8 cellular contexts compared by ENCODE assay signal in the genomic region with DNA sequence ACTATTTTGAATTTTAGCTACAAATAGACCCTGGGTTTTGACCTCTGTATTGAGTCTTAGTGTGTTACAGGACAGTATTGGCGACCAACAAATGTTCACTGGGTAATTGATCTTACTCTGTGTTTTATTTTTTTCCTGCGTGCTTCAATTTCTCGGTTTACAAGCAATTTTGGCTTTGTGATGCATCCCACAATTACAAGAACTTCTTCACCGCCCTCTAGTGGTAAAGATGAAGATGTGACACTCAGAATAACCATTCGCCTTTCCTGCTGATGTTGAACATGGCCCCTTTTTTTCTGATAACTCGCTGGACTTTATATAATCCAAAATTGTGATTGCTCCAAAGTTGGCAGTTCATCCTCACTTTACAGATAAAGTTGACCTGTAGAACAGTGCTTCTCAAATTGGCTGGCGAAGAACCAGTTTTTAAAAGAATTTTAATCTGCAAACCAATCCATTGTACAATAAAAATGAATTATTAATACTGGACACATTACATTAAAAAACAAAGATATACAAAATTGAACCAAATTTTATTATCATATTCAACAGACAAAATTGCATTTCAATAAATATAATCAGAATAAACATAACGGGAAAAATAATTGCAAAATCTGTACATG. TPM values are rescaled to one million over a fixed set of nuclear protein-coding genes. Genes with fewer than 3 reads are reported as not detected.
DNase-seq lines count a peak whose midpoint lies in the region; TF ChIP-seq lines count a peak whose summit lies in the region.

No MANE protein-coding gene starts in this region.

- DNase-seq in AG08395 (ENCODE audit: low spot score) = peak; percentile 77
- peak; percentile 72 for DNase-seq in GM10248 (ENCODE audit: extremely low spot score)
- DNase-seq in LHCN-M2 (ENCODE audit: low read depth) = peak; percentile 70
- DNase-seq in SK-N-SH = peak; percentile 65
- no peak for DNase-seq in esophagus squamous epithelium (lab: John Stamatoyannopoulos, UW)
- DNase-seq in COLO668 (lab: John Stamatoyannopoulos, UW; ENCODE audit: unreplicated experiment) = no peak
- DNase-seq in activated effector memory CD4-positive, alpha-beta T cell treated with anti-CD3 and anti-CD28 coated beads, Interleukin-2, amount 50 U/mL, for 16 hours = no peak

- H3K4me3 ChIP-seq in SK-N-SH (ENCODE audit: low read depth in 2 of 2, low read length in 1 of 2) (no peak overlapping the region), esophagus squamous epithelium (no peak overlapping the region), neural cell (ENCODE audit: low read length) (no peak overlapping the region)

- H3K9me3 ChIP-seq in SK-N-SH (no peaks in the 10 kb centered on the region), esophagus squamous epithelium (no peaks in the 10 kb centered on the region), neural cell (ENCODE audit: low read length) (no peaks in the 10 kb centered on the region)

- no peaks in the 10 kb centered on the region for H3K9me2 ChIP-seq in SK-N-SH
- H3K9me2 ChIP-seq in neural cell (ENCODE audit: insufficient read depth, low read length) = no peaks in the 10 kb centered on the region

- TF ChIP-seq EP300 in SK-N-SH (IDR thresholded peaks at IDR 0.05; ENCODE audit: borderline replicate concordance in 1 of 2, low read depth in 1 of 2, low read length in 1 of 2) (no peak), neural cell (conservative IDR thresholded peaks at IDR 0.05; ENCODE audit: poor library complexity, severe bottlenecking) (no peak)

- no peaks in the 10 kb centered on the region for H3K4me1 ChIP-seq in SK-N-SH (ENCODE audit: control insufficient read depth in 1 of 2, insufficient read depth in 2 of 2, low read depth in 1 of 2, low read length in 1 of 2)
- peaks cover 0 to 6% (median 0%) of the 10 kb centered on the region in 3 donors for H3K4me1 ChIP-seq in esophagus squamous epithelium

- H3K4me2 ChIP-seq in SK-N-SH (no peak overlapping the region), neural cell (ENCODE audit: low read length) (no peak overlapping the region)

- CTCF ChIA-PET in GM10248 (lab: Yijun Ruan, JAX) = interaction anchor here (0.6 to 6.8 kb wide), 49 partner anchors 8 to 251 kb away, joined by 3 to 86 read pairs (median 4); partner anchors contain the start of gene SMNDC1
- CTCF ChIA-PET in SK-N-SH (lab: Yijun Ruan, JAX) = interaction anchor here (0.6 to 9.6 kb wide), 33 partner anchors 10 to 241 kb away, joined by 3 to 112 read pairs (median 4); partner anchors contain the start of gene SMNDC1

- POLR2A ChIA-PET in GM10248 (lab: Yijun Ruan, JAX) = no interaction called here
- POLR2A ChIA-PET in SK-N-SH (lab: Yijun Ruan, JAX) = interaction anchor here (0.8 kb wide), 1 partner anchor 242 kb away, joined by 3 read pairs; the partner anchor contains the start of gene SMNDC1

- H3K27me3 ChIP-seq in SK-N-SH (ENCODE audit: insufficient read depth) (no peaks in the 10 kb centered on the region), esophagus squamous epithelium (peaks cover 0 to 35% (median 0%) of the 10 kb centered on the region in 4 donors), neural cell (ENCODE audit: insufficient read depth, low read depth, low read length) (no peaks in the 10 kb centered on the region)

- intact Hi-C loops in esophagus squamous epithelium (cut with DNase I) = loop anchor here (5.0 kb wide), 1 partner anchor 235 kb away; no protein-coding TSS in a partner anchor

- H3K9ac ChIP-seq in SK-N-SH (no peak overlapping the region), neural cell (ENCODE audit: low read length) (no peak overlapping the region)

- no peak for TF ChIP-seq POLR2A in esophagus squamous epithelium (IDR thresholded peaks at IDR 0.05)

- H3K36me3 ChIP-seq in SK-N-SH (replicated peaks in 1 of 2; ENCODE audit: control insufficient read depth in 1 of 2, insufficient read depth in 2 of 2, low read length in 1 of 2) (no peaks in the 10 kb centered on the region), esophagus squamous epithelium (no peaks in the 10 kb centered on the region), neural cell (ENCODE audit: insufficient read depth, low read length) (no peaks in the 10 kb centered on the region)

- H3K27ac ChIP-seq in SK-N-SH (ENCODE audit: low read depth in 2 of 2, low read length in 1 of 2) (no peak overlapping the region), esophagus squamous epithelium (no peak overlapping the region), neural cell (ENCODE audit: low read length) (no peak overlapping the region)

- TF ChIP-seq RAD21 in SK-N-SH (IDR thresholded peaks at IDR 0.05; ENCODE audit: low read length) (peak; percentile 93), neural cell (conservative IDR thresholded peaks at IDR 0.05) (peak; percentile 79)

- H3K79me2 ChIP-seq in SK-N-SH (ENCODE audit: insufficient read depth) (no peaks in the 10 kb centered on the region), neural cell (replicated peaks; ENCODE audit: insufficient read depth, low read length) (no peaks in the 10 kb centered on the region)

- peaks cover 2% of the 10 kb centered on the region for H3F3A ChIP-seq in SK-N-SH (replicated peaks; ENCODE audit: insufficient read depth)
- no peaks in the 10 kb centered on the region for H3F3A ChIP-seq in neural cell (ENCODE audit: insufficient read depth, low read length, poor library complexity, severe bottlenecking)

- TF ChIP-seq CTCF in GM10248 (IDR thresholded peaks at IDR 0.05; ENCODE audit: control extremely low read depth, extremely low read depth, low read depth, missing control alignments) = peak; percentile 73
- peak; percentile 87 for TF ChIP-seq CTCF in SK-N-SH (IDR thresholded peaks at IDR 0.05)
- TF ChIP-seq CTCF in esophagus squamous epithelium (IDR thresholded peaks at IDR 0.05) = peak; percentile 66 to 86 (median 80)
- TF ChIP-seq CTCF in neural cell (IDR thresholded peaks at IDR 0.05; ENCODE audit: poor library complexity, severe bottlenecking) = peak; percentile 87

- H2AFZ ChIP-seq in SK-N-SH (ENCODE audit: low read depth) (peak overlapping the region; percentile 58; the same call in 1 of the 2 replicates), neural cell (ENCODE audit: low read depth, low read length) (no peak overlapping the region)

- WGBS in SK-N-SH (ENCODE audit: low lambda C conversion rate) = 5% methylated on average over 8 of the region's 8 CpGs
- WGBS in esophagus squamous epithelium, 2 donors = 9 to 10% methylated on average over 8 of the region's 8 CpGs

- H4K20me1 ChIP-seq in SK-N-SH (ENCODE audit: insufficient read depth) = no peaks in the 10 kb centered on the region
- H4K20me1 ChIP-seq in neural cell (ENCODE audit: insufficient read depth) = no peaks in the 10 kb centered on the region

TF ChIP-seq in SK-N-SH, 30 proteins besides CTCF, POLR2A, EP300 and RAD21 (continues in another document):
- TF ChIP-seq ELF1 (IDR thresholded peaks at IDR 0.05) (no peak), USF1 (IDR thresholded peaks at IDR 0.05; ENCODE audit: borderline replicate concordance, low read depth) (no peak), JUND (IDR thresholded peaks at IDR 0.05) (no peak), EZH2phosphoT487 (IDR thresholded peaks at IDR 0.05; ENCODE audit: borderline replicate concordance, low read depth) (no peak), GABPA (IDR thresholded peaks at IDR 0.05; ENCODE audit: low read depth) (no peak), TAF1 (IDR thresholded peaks at IDR 0.05; ENCODE audit: borderline replicate concordance, low read depth, low read length) (no peak), MXI1 (IDR thresholded peaks at IDR 0.05; ENCODE audit: low read depth, low read length) (0 out of 2 replicates have a peak, but pooled peaks have one; percentile 14), RXRA (IDR thresholded peaks at IDR 0.05; ENCODE audit: borderline replicate concordance, low read depth) (no peak), SMC3 (IDR thresholded peaks at IDR 0.05; ENCODE audit: low read depth, low read length) (peak; percentile 91)

TF ChIP-seq in neural cell, 6 proteins besides CTCF, POLR2A, EP300 and RAD21:
- TF ChIP-seq EZH2 (IDR thresholded peaks at IDR 0.05; ENCODE audit: borderline replicate concordance, insufficient read depth, low read length, poor library complexity, severe bottlenecking) (no peak), SMC3 (conservative IDR thresholded peaks at IDR 0.05; ENCODE audit: poor library complexity) (peak; percentile 88), POLR2AphosphoS5 (IDR thresholded peaks at IDR 0.05) (no peak), TAF1 (IDR thresholded peaks at IDR 0.05; ENCODE audit: low read depth) (no peak)

RNA-seq across cellular contexts. Expression of gene SMC3, which starts 20.2 kb away (rescaled TPM):
- total RNA-seq in LHCN-M2 (2014; rRNA removed) = 34.8 and 44.7 TPM in 2 replicates
- polyA plus RNA-seq in LHCN-M2 (2012) = 12.4 TPM
- 8.0 and 10.1 TPM in 2 replicates for polyA plus RNA-seq in SK-N-SH (2012; rRNA removed)
- polyA plus RNA-seq in SK-N-SH (2012; cell fraction: cytosol; rRNA removed) = 13.8 and 19.8 TPM in 2 replicates
- polyA plus RNA-seq in SK-N-SH (2012; cell fraction: nucleus; rRNA removed) = 4.9 and 9.1 TPM in 2 replicates
- 10 to 100 TPM; 16.2 to 32.4 (median 28.1) TPM for total RNA-seq in esophagus squamous epithelium
- 60.1 and 67.7 TPM in 2 replicates for polyA plus RNA-seq in neural cell
- polyA minus RNA-seq in neural cell = 99.3 and 120 TPM in 2 replicates

RNA-seq across cellular contexts. Expression of gene DUSP5, which starts 49.5 kb away (rescaled TPM):
- 38.6 and 39.7 TPM in 2 replicates for total RNA-seq in LHCN-M2 (2014; rRNA removed)
- 16.7 TPM for polyA plus RNA-seq in LHCN-M2 (2012)
- 38.2 and 52.0 TPM in 2 replicates for polyA plus RNA-seq in SK-N-SH (2012; rRNA removed)
- 32.6 and 37.1 TPM in 2 replicates for polyA plus RNA-seq in SK-N-SH (2012; cell fraction: cytosol; rRNA removed)
- polyA plus RNA-seq in SK-N-SH (2012; cell fraction: nucleus; rRNA removed) = 60.7 and 85.8 TPM in 2 replicates
- 10 to 100 TPM; 15.0 to 60.6 (median 47.9) TPM for total RNA-seq in esophagus squamous epithelium
- 1.2 and 2.2 TPM in 2 replicates for polyA plus RNA-seq in neural cell
- 2.9 and 4.1 TPM in 2 replicates for polyA minus RNA-seq in neural cell

Comparison
In these comparisons a context has a peak if more than half of its experiments do, and no peak if none do; other contexts are left out.
1. DNase-seq: peak in AG08395 (single experiment), GM10248 (single experiment), LHCN-M2 (single experiment) and SK-N-SH (single experiment); none in esophagus squamous epithelium (single experiment), COLO668 (single experiment) and activated effector memory CD4-positive, alpha-beta T cell treated with anti-CD3 and anti-CD28 coated beads, Interleukin-2, amount 50 U/mL, for 16 hours (single experiment).
2. Peak in every context shown above with its lines, with median percentiles within 50 percentile points of each other: CTCF ChIP-seq.